In the genomic region with DNA sequence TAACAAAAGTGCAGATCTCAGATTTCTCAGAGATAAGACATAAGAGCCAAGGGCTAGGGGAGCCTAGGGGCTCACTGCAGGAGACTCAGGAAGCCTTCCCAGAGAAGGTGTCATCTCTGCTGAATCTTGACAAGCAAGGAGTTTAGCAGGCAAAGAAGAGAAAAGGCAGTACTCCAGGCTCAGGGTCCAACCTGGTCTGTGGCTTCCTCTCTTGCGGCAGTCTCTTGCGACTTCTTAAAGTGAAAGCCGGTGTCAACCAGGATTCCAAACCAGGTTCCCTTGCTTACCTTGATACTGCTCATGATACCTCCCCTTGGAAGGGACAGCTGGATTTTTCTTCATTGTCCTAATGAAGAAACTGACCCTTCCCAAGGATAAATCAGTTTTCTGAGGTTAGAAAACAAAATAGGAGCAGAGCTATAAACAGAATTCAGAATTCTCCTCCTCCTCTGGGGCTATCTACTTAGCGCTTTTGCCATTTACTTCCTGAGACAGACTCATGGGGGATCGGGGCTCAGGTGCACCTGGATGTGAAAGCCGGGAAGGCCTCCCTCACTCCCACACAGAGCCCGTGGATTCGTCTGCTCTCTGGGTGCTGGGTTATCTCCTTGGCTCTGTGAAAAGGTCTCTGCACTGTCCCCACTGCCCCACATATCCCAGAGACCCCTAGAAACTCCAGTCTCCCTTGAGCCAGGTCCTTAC, we compare ENCODE assay signal across 8 cellular contexts. TPM values are rescaled to one million over a fixed set of nuclear protein-coding genes. Genes with fewer than 3 reads are reported as not detected.
DNase-seq lines count a peak whose midpoint lies in the region; ATAC-seq and TF ChIP-seq lines count a peak whose summit lies in the region.

No MANE protein-coding gene starts in this region.

- no peaks in the 10 kb centered on the region for H3K27me3 ChIP-seq in ACC112 (ENCODE audit: insufficient read depth, low read length)
- H3K27me3 ChIP-seq in HUES64 (ENCODE audit: insufficient read depth, low read length), result peaks cover 12% of the 10 kb centered on the region

- peak overlapping the region; percentile 59 for H3K9ac ChIP-seq in HUES64 (ENCODE audit: low read depth, low read length)

- no peak overlapping the region for H3K4me3 Mint-ChIP-seq in natural killer cell treated with Interleukin-12 subunit alpha and Interleukin-12 subunit beta and Interleukin-15 and Interleukin-18, amount 100 ng/mL, for 72 hours

- TF ChIP-seq CTCF in coronary artery (IDR thresholded peaks at IDR 0.05), result no peak

- no peaks in the 10 kb centered on the region for H3K79me2 ChIP-seq in ACC112 (ENCODE audit: control insufficient read depth, insufficient read depth, low read length, unreplicated experiment)

- ATAC-seq in natural killer cell treated with Interleukin-12 subunit alpha and Interleukin-12 subunit beta and Interleukin-15 and Interleukin-18, amount 100 ng/mL, for 72 hours, result no peak
- ATAC-seq in HG03432 (IDR thresholded peaks at IDR 0.05; ENCODE audit: unreplicated experiment), result no peak

- H3K4me3 ChIP-seq in ACC112 (ENCODE audit: low read depth, low read length) (peak overlapping the region; percentile 2; the same call in 1 of the 2 replicates), HUES64 (ENCODE audit: low read length) (0 out of 2 replicates have a peak overlapping the region, but pooled peaks have one; percentile 3), coronary artery (no peak overlapping the region)

- 80% methylated on average over 8 of the region's 8 CpGs for WGBS in HUES64

- H2AFZ ChIP-seq in ACC112 (ENCODE audit: low read length, unreplicated experiment), result no peak overlapping the region

- peak overlapping the region; percentile 78 for H3K27ac ChIP-seq in ACC112 (ENCODE audit: low read depth, low read length)
- peak overlapping the region; percentile 80 for H3K27ac ChIP-seq in HUES64 (ENCODE audit: low read depth, low read length)
- peak overlapping the region; percentile 54 to 85 for H3K27ac ChIP-seq in coronary artery

- H3K4me1 Mint-ChIP-seq in natural killer cell treated with Interleukin-12 subunit alpha and Interleukin-12 subunit beta and Interleukin-15 and Interleukin-18, amount 100 ng/mL, for 72 hours (ENCODE audit: low read depth in 2 of 2), result peaks cover 21 to 24% of the 10 kb centered on the region in 2 donors

- peak overlapping the region in 1 of 2 donors; percentile 74 for H3K27ac Mint-ChIP-seq in natural killer cell treated with Interleukin-12 subunit alpha and Interleukin-12 subunit beta and Interleukin-15 and Interleukin-18, amount 100 ng/mL, for 72 hours

- no peak for DNase-seq in coronary artery (ENCODE audit: low spot score)
- DNase-seq in natural killer cell treated with Interleukin-12 subunit alpha and Interleukin-12 subunit beta and Interleukin-15 and Interleukin-18, amount 100 ng/mL, for 72 hours (ENCODE audit: low spot score), result peak; percentile 58
- DNase-seq in RKO (ENCODE audit: low spot score), result no peak
- no peak for DNase-seq in MV-4-11 (lab: John Stamatoyannopoulos, UW)
- DNase-seq in COLO668 (lab: John Stamatoyannopoulos, UW; ENCODE audit: unreplicated experiment), result no peak

- peaks cover 5 to 13% of the 10 kb centered on the region in 2 donors for H3K27me3 Mint-ChIP-seq in natural killer cell treated with Interleukin-12 subunit alpha and Interleukin-12 subunit beta and Interleukin-15 and Interleukin-18, amount 100 ng/mL, for 72 hours

- no peaks in the 10 kb centered on the region for H3K36me3 Mint-ChIP-seq in natural killer cell treated with Interleukin-12 subunit alpha and Interleukin-12 subunit beta and Interleukin-15 and Interleukin-18, amount 100 ng/mL, for 72 hours

- H3K4me1 ChIP-seq in ACC112 (ENCODE audit: control insufficient read depth, insufficient read depth, low read length, unreplicated experiment) (peaks cover 52% of the 10 kb centered on the region), HUES64 (ENCODE audit: insufficient read depth, low read length) (peaks cover 46% of the 10 kb centered on the region)

- H3K36me3 ChIP-seq in ACC112 (ENCODE audit: insufficient read depth, low read length) (no peaks in the 10 kb centered on the region), HUES64 (ENCODE audit: insufficient read depth, low read length) (no peaks in the 10 kb centered on the region)

- H3K9me3 Mint-ChIP-seq in natural killer cell treated with Interleukin-12 subunit alpha and Interleukin-12 subunit beta and Interleukin-15 and Interleukin-18, amount 100 ng/mL, for 72 hours, result no peaks in the 10 kb centered on the region

- no peaks in the 10 kb centered on the region for H3K9me3 ChIP-seq in HUES64 (ENCODE audit: insufficient read depth, low read depth, low read length)

RNA-seq across cellular contexts. Expression of a gene that starts 1.8 kb away (rescaled TPM):
- 51.0 TPM for polyA plus RNA-seq in HUES64 (2013, experiment 1 of 2)
- 39.4 TPM for polyA plus RNA-seq in HUES64 (2013, experiment 2 of 2)
- total RNA-seq in natural killer cell treated with Interleukin-12 subunit alpha and Interleukin-12 subunit beta and Interleukin-15 and Interleukin-18, amount 100 ng/mL, for 72 hours, result not detected

RNA-seq across cellular contexts. Expression of a gene that starts 6.8 kb away (rescaled TPM):
- 1.4 TPM for polyA plus RNA-seq in HUES64 (2013, experiment 1 of 2)
- 2.5 TPM for polyA plus RNA-seq in HUES64 (2013, experiment 2 of 2)
- 1 to 10 TPM; 2.3 to 3.9 TPM for total RNA-seq in natural killer cell treated with Interleukin-12 subunit alpha and Interleukin-12 subunit beta and Interleukin-15 and Interleukin-18, amount 100 ng/mL, for 72 hours

RNA-seq across cellular contexts. Expression of a gene that starts 35.2 kb away (rescaled TPM):
- polyA plus RNA-seq in HUES64 (2013, experiment 1 of 2), result 39.4 TPM
- 37.2 TPM for polyA plus RNA-seq in HUES64 (2013, experiment 2 of 2)
- 100 to 1,000 TPM in 1 of 2 donors, 10 to 100 TPM in 1; 83.2 to 102 TPM for total RNA-seq in natural killer cell treated with Interleukin-12 subunit alpha and Interleukin-12 subunit beta and Interleukin-15 and Interleukin-18, amount 100 ng/mL, for 72 hours
